Comparison of ENCODE assay signal across 1 cellular context in the genomic region with DNA sequence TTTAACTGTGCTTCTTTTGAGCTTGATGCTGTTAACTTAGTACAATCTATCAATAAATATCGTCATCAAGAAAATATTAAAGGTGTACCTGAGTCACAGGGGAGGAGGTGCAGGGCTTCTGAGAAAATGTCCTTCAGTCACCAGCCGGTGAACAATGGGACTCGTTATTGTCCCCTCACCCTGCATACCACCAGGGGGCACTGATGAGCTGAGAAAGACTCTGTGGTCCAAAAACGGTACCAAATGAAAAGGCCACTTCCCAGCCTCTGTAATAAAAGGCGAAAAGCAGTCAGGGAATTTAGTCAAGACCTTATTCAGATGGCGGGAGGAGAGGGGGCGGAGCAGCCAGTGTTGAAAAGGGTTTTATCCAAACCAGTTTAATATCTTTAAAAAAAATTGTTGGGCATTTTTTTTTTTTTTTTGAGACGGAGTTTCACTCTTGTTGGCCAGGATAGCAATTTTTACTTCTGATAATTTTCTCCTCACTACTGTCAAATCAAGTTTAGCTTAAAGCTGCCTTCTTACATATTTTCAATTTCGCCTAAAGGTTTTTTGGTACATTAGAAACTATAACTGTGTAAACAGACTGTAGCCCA.
TF ChIP-seq lines count a peak whose summit lies in the region.

No MANE protein-coding gene starts in this region.

TF ChIP-seq in GM12878, 131 proteins besides CTCF, POLR2A, EP300 and RAD21 (continued from another document):
- no peak for TF ChIP-seq E2F8 (IDR thresholded peaks at IDR 0.05; ENCODE audit: low read depth, partially characterized antibody)
- TF ChIP-seq FOS (IDR thresholded peaks at IDR 0.05; ENCODE audit: borderline replicate concordance, extremely low read depth, insufficient read length), result no peak
- 0 out of 2 replicates have a peak, but pooled peaks have one; percentile 20 for TF ChIP-seq FOXM1 (IDR thresholded peaks at IDR 0.05; ENCODE audit: low read depth, low read length)
- no peak for TF ChIP-seq NFXL1 (IDR thresholded peaks at IDR 0.05; ENCODE audit: borderline replicate concordance)
- no peak for TF ChIP-seq DPF2 (IDR thresholded peaks at IDR 0.05)
- no peak for TF ChIP-seq SREBF2 (IDR thresholded peaks at IDR 0.05; ENCODE audit: low read length)
